Comparison of ENCODE assay signal across 9 cellular contexts in the genomic region with DNA sequence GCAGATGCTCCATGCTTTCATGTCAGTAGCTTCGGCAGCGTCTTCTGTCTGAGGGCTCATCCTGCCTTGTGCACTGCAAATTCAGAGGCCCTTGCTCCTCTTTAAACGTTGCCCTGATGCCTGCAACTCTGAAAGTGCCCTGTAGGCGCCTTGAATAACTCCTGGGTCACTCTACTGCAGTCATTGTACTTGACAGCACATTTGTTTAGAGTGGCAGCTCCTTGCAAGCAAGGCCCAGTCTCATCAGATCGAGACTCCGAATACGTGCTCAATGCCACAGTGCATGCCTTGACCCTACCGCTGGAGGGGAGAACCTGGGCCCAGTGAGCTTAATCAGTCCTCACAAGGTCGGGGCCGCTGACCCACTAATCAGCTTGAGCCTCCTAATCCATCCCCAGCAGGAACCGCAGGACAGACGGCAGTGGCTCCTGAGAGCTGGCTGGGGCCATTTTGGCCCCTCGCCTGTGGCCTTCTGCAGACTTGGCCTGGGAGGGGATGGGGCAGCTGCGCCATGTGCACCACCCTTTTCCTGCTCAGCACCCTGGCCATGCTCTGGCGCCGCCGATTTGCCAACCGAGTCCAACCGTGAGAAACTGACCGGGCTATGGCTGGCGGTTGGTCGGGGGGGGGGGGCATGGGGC. TPM values are rescaled to one million over a fixed set of nuclear protein-coding genes. Genes with fewer than 3 reads are reported as not detected.
A peak's percentile ranks its signal among the peaks of the same experiment; 100 is the strongest.
DNase-seq lines count a peak whose midpoint lies in the region; ATAC-seq and TF ChIP-seq lines count a peak whose summit lies in the region.
"Had no signal": no experiment of that assay in that cellular context is flagged by ENCODE, and none has a peak within 500 bp of the region (broad histone marks: within the 10 kb centered on the region; RNA-seq: fewer than 3 reads in every experiment).

A gene with protein sequence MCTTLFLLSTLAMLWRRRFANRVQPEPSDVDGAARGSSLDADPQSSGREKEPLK (plus strand): TSS at position 414 of the 641 bp plus-strand sequence. CDS start 98 bp downstream, at position 512.

- WGBS in esophagus squamous epithelium, 2 donors = 62 to 72% methylated on average over 4 to 6 of the region's 22 CpGs
- WGBS in neuronal stem cell (ENCODE audit: extremely low coverage in 2 of 2, insufficient read length in 2 of 2, insufficient replicate concordance in 1 of 2), 2 donors = no CpG with 5 or more reads among the region's 22 CpGs

- peaks cover 0 to 13% (median 0%) of the 10 kb centered on the region in 11 experiments; a peak in 2 of 22 replicates for H4K20me1 ChIP-seq in BLaER1 treated with 17β-estradiol and CSF1 and Interleukin-3, amounts not matched to agents 10 nM and 100 nM
- H4K20me1 ChIP-seq in PC-3 (ENCODE audit: low read length) = no peaks in the 10 kb centered on the region

- no peak within 1 kb of the TSS for H3K4me3 Mint-ChIP-seq in activated T-helper 2 cell treated with anti-CD3 and anti-CD28 coated beads, Interferon-gamma antibody, Interleukin-2, Interleukin-4, amounts not matched to agents 10 μg/mL and 5 μg/mL and 100 μg/mL, durations not matched to agents 14 hours and 24 hours and 36 hours (ENCODE audit: low read depth)

- peak within 1 kb of the TSS; percentile 95 for H2BK12ac ChIP-seq in neuronal stem cell (ENCODE audit: low read length)

- peak within 1 kb of the TSS; percentile 86 for H3K14ac ChIP-seq in neuronal stem cell (ENCODE audit: low read length)

- H3K27ac Mint-ChIP-seq in activated T-helper 2 cell treated with anti-CD3 and anti-CD28 coated beads, Interferon-gamma antibody, Interleukin-2, Interleukin-4, amounts not matched to agents 10 μg/mL and 5 μg/mL and 100 μg/mL, durations not matched to agents 14 hours and 24 hours and 36 hours = no peak within 1 kb of the TSS

- no peaks in the 10 kb centered on the region for H3K4me1 Mint-ChIP-seq in activated T-helper 2 cell treated with anti-CD3 and anti-CD28 coated beads, Interferon-gamma antibody, Interleukin-2, Interleukin-4, amounts not matched to agents 10 μg/mL and 5 μg/mL and 100 μg/mL, durations not matched to agents 14 hours and 24 hours and 36 hours (ENCODE audit: low read depth)

- peak within 1 kb of the TSS; percentile 81 for H3K23ac ChIP-seq in neuronal stem cell (ENCODE audit: low read depth, low read length, poor library complexity)

- TF ChIP-seq POLR2A in esophagus squamous epithelium (IDR thresholded peaks at IDR 0.05) = no peak

- POLR2A ChIA-PET in PC-3 (lab: Charles Lee; ENCODE audit: unreplicated experiment) = interaction anchor here (0.7 kb wide), 1 partner anchor 12 kb away, joined by 7 read pairs; no protein-coding TSS in a partner anchor

- H3K27ac ChIP-seq in BLaER1 treated with 17β-estradiol and CSF1 and Interleukin-3, amounts not matched to agents 10 nM and 100 nM = peak within 1 kb of the TSS in 4 of 11 experiments; percentile 22 to 42 (median 24); a peak in 3 of 22 replicates
- H3K27ac ChIP-seq in PC-3 (ENCODE audit: low read length) = no peak within 1 kb of the TSS
- H3K27ac ChIP-seq in esophagus squamous epithelium = peak within 1 kb of the TSS; percentile 63 to 87 (median 82)
- H3K27ac ChIP-seq in neuronal stem cell (replicated peaks; ENCODE audit: low read length) = no peak within 1 kb of the TSS

- H3K36me3 ChIP-seq in BLaER1 treated with 17β-estradiol and CSF1 and Interleukin-3, amounts not matched to agents 10 nM and 100 nM = no peaks in the 10 kb centered on the region
- no peaks in the 10 kb centered on the region for H3K36me3 ChIP-seq in PC-3 (ENCODE audit: low read depth, low read length)
- no peaks in the 10 kb centered on the region for H3K36me3 ChIP-seq in esophagus squamous epithelium
- no peaks in the 10 kb centered on the region for H3K36me3 ChIP-seq in neuronal stem cell (replicated peaks in 1 of 2; ENCODE audit: control insufficient read depth in 2 of 2, insufficient read depth in 2 of 2, low read length in 2 of 2)
- H3K36me3 ChIP-seq: pancreas had no signal

- no peak for TF ChIP-seq CTCF in PC-3 (conservative IDR thresholded peaks at IDR 0.05; ENCODE audit: low read depth, low read length)
- peak in 1 of 6 experiments; percentile 19 for TF ChIP-seq CTCF in esophagus squamous epithelium (IDR thresholded peaks at IDR 0.05)

- peaks cover 61% of the 10 kb centered on the region for H3K27me3 Mint-ChIP-seq in activated T-helper 2 cell treated with anti-CD3 and anti-CD28 coated beads, Interferon-gamma antibody, Interleukin-2, Interleukin-4, amounts not matched to agents 10 μg/mL and 5 μg/mL and 100 μg/mL, durations not matched to agents 14 hours and 24 hours and 36 hours (ENCODE audit: low read depth)

- H3K36me3 Mint-ChIP-seq in activated T-helper 2 cell treated with anti-CD3 and anti-CD28 coated beads, Interferon-gamma antibody, Interleukin-2, Interleukin-4, amounts not matched to agents 10 μg/mL and 5 μg/mL and 100 μg/mL, durations not matched to agents 14 hours and 24 hours and 36 hours (ENCODE audit: low read depth) = no peaks in the 10 kb centered on the region

- peak within 1 kb of the TSS; percentile 97 for H2BK15ac ChIP-seq in neuronal stem cell (ENCODE audit: low read length)

- DNase-seq in PC-3 (peak; percentile 26), esophagus squamous epithelium (lab: John Stamatoyannopoulos, UW) (no peak), neuronal stem cell (ENCODE audit: low spot score) (no peak), NCI-H2081 treated with DMSO at 0.1 percent for 48 hours (lab: John Stamatoyannopoulos, UW) (no peak), hippocampal formation (lab: John Stamatoyannopoulos, UW) (no peak)
- DNase-seq in activated T-helper 2 cell treated with anti-CD3 and anti-CD28 coated beads, Interferon-gamma antibody, Interleukin-2, Interleukin-4, amounts not matched to agents 10 μg/mL and 5 μg/mL and 100 μg/mL, durations not matched to agents 14 hours and 24 hours and 36 hours (ENCODE audit: low spot score) = no peak

- H3K9ac ChIP-seq in BLaER1 treated with 17β-estradiol and CSF1 and Interleukin-3, amounts not matched to agents 10 nM and 100 nM = peak within 1 kb of the TSS in 9 of 11 experiments; percentile 27 to 80 (median 58); a peak in 16 of 22 replicates
- H3K9ac ChIP-seq in PC-3 (ENCODE audit: low read length) = peak within 1 kb of the TSS; percentile 28; the same call in 1 of the 2 replicates
- peak within 1 kb of the TSS; percentile 90 for H3K9ac ChIP-seq in neuronal stem cell (ENCODE audit: low read depth, low read length, poor library complexity)

- H3K4me2 ChIP-seq in BLaER1 treated with 17β-estradiol and CSF1 and Interleukin-3, amounts not matched to agents 10 nM and 100 nM = peak within 1 kb of the TSS; percentile 94 to 100 (median 98)
- H3K4me2 ChIP-seq in PC-3 (ENCODE audit: low read length) (peak within 1 kb of the TSS; percentile 69), neuronal stem cell (ENCODE audit: insufficient read depth, low read length, poor library complexity, severe bottlenecking) (peak within 1 kb of the TSS; percentile 77)

- peaks cover 68 to 82% (median 70%) of the 10 kb centered on the region in 11 experiments for H3K27me3 ChIP-seq in BLaER1 treated with 17β-estradiol and CSF1 and Interleukin-3, amounts not matched to agents 10 nM and 100 nM
- H3K27me3 ChIP-seq in PC-3 (ENCODE audit: low read length) = no peaks in the 10 kb centered on the region
- peaks cover 0 to 56% (median 3%) of the 10 kb centered on the region in 4 donors for H3K27me3 ChIP-seq in esophagus squamous epithelium
- peaks cover 9 to 80% (median 47%) of the 10 kb centered on the region in 3 experiments for H3K27me3 ChIP-seq in neuronal stem cell (ENCODE audit: control insufficient read depth in 3 of 3, insufficient read depth in 3 of 3, low read depth in 1 of 3, low read length in 3 of 3)
- H3K27me3 ChIP-seq: pancreas had no signal

- CTCF ChIA-PET in PC-3 (lab: Charles Lee) = no interaction called here

- peak within 1 kb of the TSS; percentile 43 for H2BK120ac ChIP-seq in neuronal stem cell (ENCODE audit: low read depth, low read length)

- peak within 1 kb of the TSS; percentile 76 for H4K91ac ChIP-seq in neuronal stem cell (ENCODE audit: low read depth, low read length, poor library complexity)

- no peaks in the 10 kb centered on the region for H3K79me1 ChIP-seq in neuronal stem cell (ENCODE audit: low read depth, low read length)

- H2AK5ac ChIP-seq in neuronal stem cell (ENCODE audit: low read depth, low read length) = peak within 1 kb of the TSS; percentile 85

- H3K4me3 ChIP-seq in BLaER1 treated with 17β-estradiol and CSF1 and Interleukin-3, amounts not matched to agents 10 nM and 100 nM = peak within 1 kb of the TSS in 9 of 10 experiments; percentile 30 to 63 (median 45); a peak in 13 of 20 replicates
- H3K4me3 ChIP-seq in PC-3 (ENCODE audit: low read length) (peak within 1 kb of the TSS; percentile 34; the same call in 1 of the 2 replicates), esophagus squamous epithelium (peak within 1 kb of the TSS in 3 of 4 donors; percentile 38 to 67 (median 54)), neuronal stem cell (ENCODE audit: low read length in 2 of 2) (peak within 1 kb of the TSS; percentile 36 to 52)

- peak within 1 kb of the TSS; percentile 84 for H3K4ac ChIP-seq in neuronal stem cell (ENCODE audit: low read length)

- H3K9me3 ChIP-seq in BLaER1 treated with 17β-estradiol and CSF1 and Interleukin-3, amounts not matched to agents 10 nM and 100 nM (replicated peaks in 1 of 11) = no peaks in the 10 kb centered on the region
- H3K9me3 ChIP-seq in PC-3 (ENCODE audit: low read length) (no peaks in the 10 kb centered on the region), esophagus squamous epithelium (no peaks in the 10 kb centered on the region), neuronal stem cell (replicated peaks in 1 of 2; ENCODE audit: control insufficient read depth in 2 of 2, insufficient read depth in 1 of 2, low read depth in 1 of 2, low read length in 2 of 2) (no peaks in the 10 kb centered on the region)
- H3K9me3 ChIP-seq: pancreas had no signal

- H3F3A ChIP-seq in PC-3 (ENCODE audit: low read length, unreplicated experiment) = no peaks in the 10 kb centered on the region

- no peaks in the 10 kb centered on the region for H3K79me2 ChIP-seq in PC-3 (ENCODE audit: low read length)

- H2BK5ac ChIP-seq in neuronal stem cell (ENCODE audit: low read length) = peak within 1 kb of the TSS; percentile 49

- H4K8ac ChIP-seq in neuronal stem cell (ENCODE audit: low read depth, low read length) = no peak within 1 kb of the TSS

- BruUV-seq in PC-3 (replicated peaks; lab: Mats Ljungman, UMichigan) = no TSS peak

- H3K4me1 ChIP-seq in BLaER1 treated with 17β-estradiol and CSF1 and Interleukin-3, amounts not matched to agents 10 nM and 100 nM = peaks cover 64 to 98% (median 96%) of the 10 kb centered on the region in 10 experiments
- peaks cover 5% of the 10 kb centered on the region; the same call in 1 of the 2 replicates for H3K4me1 ChIP-seq in PC-3 (ENCODE audit: insufficient read depth, low read length)
- H3K4me1 ChIP-seq in esophagus squamous epithelium = peaks cover 16 to 97% (median 16%) of the 10 kb centered on the region in 3 donors
- H3K4me1 ChIP-seq in neuronal stem cell (ENCODE audit: control insufficient read depth in 2 of 2, insufficient read depth in 1 of 2, low read depth in 1 of 2, low read length in 2 of 2) = peaks cover 13 to 30% of the 10 kb centered on the region in 2 donors

- ATAC-seq in PC-3 (no peak), GM18498 (IDR thresholded peaks at IDR 0.05; ENCODE audit: unreplicated experiment) (no peak)

- H3K9me2 ChIP-seq in PC-3 (replicated peaks; ENCODE audit: low read length) = no peaks in the 10 kb centered on the region

- H2AFZ ChIP-seq in PC-3 (ENCODE audit: low read length) = peak within 1 kb of the TSS; percentile 36
- H2AFZ ChIP-seq in neuronal stem cell (ENCODE audit: low read length) = peak within 1 kb of the TSS; percentile 89

- intact Hi-C loops in PC-3 (cut with micrococcal nuclease) (no loop called here), esophagus squamous epithelium (cut with DNase I) (no loop called here)
- intact Hi-C loops in activated T-helper 2 cell treated with anti-CD3 and anti-CD28 coated beads, Interferon-gamma antibody, Interleukin-2, Interleukin-4, amounts not matched to agents 10 μg/mL and 5 μg/mL and 100 μg/mL, durations not matched to agents 14 hours and 24 hours and 36 hours (cut with micrococcal nuclease) = no loop called here

- no peaks in the 10 kb centered on the region for H3K9me3 Mint-ChIP-seq in activated T-helper 2 cell treated with anti-CD3 and anti-CD28 coated beads, Interferon-gamma antibody, Interleukin-2, Interleukin-4, amounts not matched to agents 10 μg/mL and 5 μg/mL and 100 μg/mL, durations not matched to agents 14 hours and 24 hours and 36 hours

- peak within 1 kb of the TSS; percentile 95 for H3K18ac ChIP-seq in neuronal stem cell (ENCODE audit: low read length)

RNA-seq across cellular contexts. Expression of the gene that starts here (rescaled TPM):
- 0.86 and 2.5 TPM in 2 replicates for total RNA-seq in PC-3 (2014; rRNA removed)
- 1 to 10 TPM in 2 of 4 donors, under 1 TPM in 1, not detected in 1; 0.73 to 2.5 (median 1.4) TPM for total RNA-seq in esophagus squamous epithelium
- 1.4 TPM for polyA plus RNA-seq in neuronal stem cell (2013, experiment 1 of 2)
- 1.2 TPM for polyA plus RNA-seq in neuronal stem cell (2013, experiment 2 of 2)
- not detected in 2 replicates for total RNA-seq in activated T-helper 2 cell treated with anti-CD3 and anti-CD28 coated beads, Interferon-gamma antibody, Interleukin-2, Interleukin-4, amounts not matched to agents 10 μg/mL and 5 μg/mL and 100 μg/mL, durations not matched to agents 14 hours and 24 hours and 36 hours

Comparison
In these comparisons a context has a peak if more than half of its experiments do, and no peak if none do; other contexts are left out.
1. H3K27ac ChIP-seq: peak in esophagus squamous epithelium (4 of 4); none in PC-3 (single experiment) and neuronal stem cell (single experiment).
2. H3K9ac ChIP-seq: peak in every context shown above with its lines; median percentile 90 in neuronal stem cell; 58 in BLaER1 treated with 17β-estradiol and CSF1 and Interleukin-3, amounts not matched to agents 10 nM and 100 nM; 28 in PC-3.
3. Peak in every context shown above with its lines, with median percentiles within 50 percentile points of each other: H3K4me2 ChIP-seq and H3K4me3 ChIP-seq.